8 cellular contexts compared by ENCODE assay signal in genomic region chr2:68253211-68254068, GRCh38. TPM values are rescaled to one million over a fixed set of nuclear protein-coding genes. Genes with fewer than 3 reads are reported as not detected.
DNase-seq lines count a peak whose midpoint lies in the region; ATAC-seq and TF ChIP-seq lines count a peak whose summit lies in the region.

No MANE protein-coding gene starts in this region.

- H3K4me3 ChIP-seq in GM12865 (ENCODE audit: low read depth, low read length) = peak overlapping the region; percentile 94
- H3K4me3 ChIP-seq in kidney epithelial cell (ENCODE audit: low read depth, low read length) = peak overlapping the region; percentile 98

- H3K27me3 ChIP-seq in kidney epithelial cell (ENCODE audit: control insufficient read depth, insufficient read depth, low read length) = no peaks in the 10 kb centered on the region

- TF ChIP-seq CTCF in GM12865 (IDR thresholded peaks at IDR 0.05; ENCODE audit: insufficient read depth, low read depth, low read length, missing control alignments) (no peak), kidney epithelial cell (IDR thresholded peaks at IDR 0.05; ENCODE audit: insufficient read depth, low read length, poor library complexity, severe bottlenecking) (no peak), GM20000 (IDR thresholded peaks at IDR 0.05; ENCODE audit: extremely low read depth, missing control alignments) (no peak)

- H3K36me3 ChIP-seq in kidney epithelial cell (ENCODE audit: control insufficient read depth, insufficient read depth, low read length) = no peaks in the 10 kb centered on the region

- DNase-seq in GM12865 (ENCODE audit: low read depth) = peak; percentile 57
- DNase-seq in NCI-H2227 treated with DMSO at 0.1 percent for 48 hours (lab: John Stamatoyannopoulos, UW) = peak; percentile 36
- peak; percentile 37 for DNase-seq in amniotic epithelial cell (ENCODE audit: low read depth)
- DNase-seq in kidney epithelial cell (ENCODE audit: low read depth) = no peak
- DNase-seq in stimulated activated CD4-positive, alpha-beta T cell treated with anti-CD3 and anti-CD28 coated beads, Interleukin-4, amount 100 ng/mL, for 1 hour = peak; percentile 5
- DNase-seq in GM20000 (ENCODE audit: low spot score) = no peak

- ATAC-seq in HG02588 (IDR thresholded peaks at IDR 0.05; ENCODE audit: unreplicated experiment) (no peak), GM21717 (IDR thresholded peaks at IDR 0.05; ENCODE audit: unreplicated experiment) (no peak)

RNA-seq across cellular contexts. Expression of gene PPP3R1, which starts 1.1 kb away (rescaled TPM):
- 32.8 and 33.7 TPM in 2 replicates for total RNA-seq in kidney epithelial cell

Comparison
In these comparisons a context has a peak if more than half of its experiments do, and no peak if none do; other contexts are left out.
1. DNase-seq: peak in GM12865 (single experiment), NCI-H2227 treated with DMSO at 0.1 percent for 48 hours (single experiment), amniotic epithelial cell (single experiment) and stimulated activated CD4-positive, alpha-beta T cell treated with anti-CD3 and anti-CD28 coated beads, Interleukin-4, amount 100 ng/mL, for 1 hour (single experiment); none in kidney epithelial cell (single experiment) and GM20000 (single experiment).